In the genomic region with DNA sequence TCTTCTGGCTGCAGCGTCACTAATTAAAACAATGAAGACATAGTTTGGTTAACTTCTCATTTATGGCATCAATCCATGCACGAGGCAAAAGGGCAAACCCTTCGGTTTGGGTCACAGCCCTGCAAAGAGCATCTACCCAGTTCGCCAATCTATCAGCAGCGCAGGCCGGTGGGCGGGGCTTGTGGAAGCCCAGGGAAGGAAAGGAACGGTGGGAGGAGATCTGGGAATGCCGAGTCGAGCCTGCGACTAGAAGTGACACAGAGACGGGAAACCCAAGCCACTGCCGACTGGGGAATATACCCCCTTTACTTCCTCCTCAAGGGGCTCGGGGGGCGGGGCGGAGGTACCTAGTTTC, we compare ENCODE assay signal across 8 cellular contexts. TPM values are rescaled to one million over a fixed set of nuclear protein-coding genes. Genes with fewer than 3 reads are reported as not detected.
DNase-seq lines count a peak whose midpoint lies in the region; ATAC-seq and TF ChIP-seq lines count a peak whose summit lies in the region.

No MANE protein-coding gene starts in this region.

- no peak for TF ChIP-seq CTCF in IMR-90 (conservative IDR thresholded peaks at IDR 0.05; ENCODE audit: low read depth, low read length)
- TF ChIP-seq CTCF in PC-9 (conservative IDR thresholded peaks at IDR 0.05) = no peak
- TF ChIP-seq CTCF in osteoblast (IDR thresholded peaks at IDR 0.05; ENCODE audit: extremely low read depth, low read depth, low read length) = no peak
- no peak for TF ChIP-seq CTCF in transverse colon (IDR thresholded peaks at IDR 0.05)

- H3K4me2 ChIP-seq in IMR-90 (ENCODE audit: low read depth, low read length) = peak overlapping the region; percentile 91
- H3K4me2 ChIP-seq in PC-9 = peak overlapping the region; percentile 92
- H3K4me2 ChIP-seq in osteoblast (ENCODE audit: insufficient read depth, low read length) = peak overlapping the region; percentile 74

- peak overlapping the region; percentile 71 for H3K14ac ChIP-seq in IMR-90 (replicated peaks; ENCODE audit: low read depth, low read length)

- H3F3A ChIP-seq in PC-9 (ENCODE audit: insufficient read depth, low read depth) = no peaks in the 10 kb centered on the region

- H3K79me1 ChIP-seq in IMR-90 (ENCODE audit: low read depth in 1 of 2, low read length in 2 of 2) = peaks cover 2 to 17% of the 10 kb centered on the region in 2 experiments; a peak in 3 of 4 replicates

- H4K20me1 ChIP-seq in IMR-90 (ENCODE audit: insufficient read depth, low read length) (no peaks in the 10 kb centered on the region), PC-9 (ENCODE audit: insufficient read depth) (no peaks in the 10 kb centered on the region), osteoblast (ENCODE audit: insufficient read depth, low read length) (no peaks in the 10 kb centered on the region)

- CTCF ChIA-PET in IMR-90 (lab: Yijun Ruan, JAX) = interaction anchor here (0.6 to 1.1 kb wide), 2 partner anchors 27 to 40 kb away, joined by 3 read pairs; no protein-coding TSS in a partner anchor
- CTCF ChIA-PET in PC-9 (lab: Charles Lee) = interaction anchor here (1.0 kb wide), 1 partner anchor 378 kb away, joined by 3 read pairs; a partner anchor contains a TSS

- peak overlapping the region; percentile 98 for H3K4me3 Mint-ChIP-seq in activated naive CD8-positive, alpha-beta T cell

- H3K9me3 ChIP-seq in IMR-90 (ENCODE audit: control insufficient read depth, insufficient read depth, low read length) (no peaks in the 10 kb centered on the region), PC-9 (ENCODE audit: insufficient read depth, low read depth) (no peaks in the 10 kb centered on the region), osteoblast (ENCODE audit: low read depth, low read length) (no peaks in the 10 kb centered on the region), transverse colon (no peaks in the 10 kb centered on the region)

- H2BK20ac ChIP-seq in IMR-90 (ENCODE audit: low read depth, low read length) = no peak overlapping the region

- H3K4me1 ChIP-seq in IMR-90 (ENCODE audit: control insufficient read depth, insufficient read depth, low read length) (no peaks in the 10 kb centered on the region; the same call in 1 of the 2 replicates), PC-9 (replicated peaks; ENCODE audit: insufficient read depth) (peaks cover 29% of the 10 kb centered on the region), osteoblast (ENCODE audit: insufficient read depth, low read length) (peaks cover 9% of the 10 kb centered on the region), transverse colon (peaks cover 4 to 9% (median 7%) of the 10 kb centered on the region in 4 donors)

- no peak for TF ChIP-seq POLR2A in IMR-90 (IDR thresholded peaks at IDR 0.05; ENCODE audit: low read depth, low read length)
- TF ChIP-seq POLR2A in transverse colon (IDR thresholded peaks at IDR 0.05) = no peak

- H3K18ac ChIP-seq in IMR-90 (ENCODE audit: low read depth, low read length) = no peak overlapping the region

- 0% methylated on average over 1 of the region's 16 CpGs; no CpG with 5 or more reads in 1 of the 2 experiments for WGBS in IMR-90 (ENCODE audit: extremely low coverage in 2 of 2, insufficient read length in 1 of 2), 2 experiments
- 0% methylated on average over 1 to 13 of the region's 16 CpGs for WGBS in transverse colon (ENCODE audit: low coverage in 1 of 2), 2 donors

- peak overlapping the region; percentile 97 for H2AK9ac ChIP-seq in IMR-90 (replicated peaks; ENCODE audit: low read depth, low read length, poor library complexity)

- H4K5ac ChIP-seq in IMR-90 (ENCODE audit: low read depth, low read length) = peak overlapping the region; percentile 19

- H3K23ac ChIP-seq in IMR-90 (ENCODE audit: low read depth, low read length) = peak overlapping the region; percentile 36

- in situ Hi-C loops in IMR-90 (cut with MboI; ENCODE audit: low sequenced_read_pairs) = no loop called here
- in situ Hi-C loops in transverse colon (cut with MboI; ENCODE audit: low pct_ligation_motif_present in 1 of 4, low pct_unique_long_range_greater_than_20kb in 1 of 4, low sequenced_read_pairs in 3 of 4) = no loop called here

- peak overlapping the region; percentile 67 for H3K4me3 ChIP-seq in IMR-90 (ENCODE audit: insufficient read depth, low read depth, low read length)
- peak overlapping the region; percentile 73 for H3K4me3 ChIP-seq in PC-9
- peak overlapping the region; percentile 90 for H3K4me3 ChIP-seq in osteoblast (ENCODE audit: insufficient read depth, low read length)
- peak overlapping the region; percentile 68 to 95 (median 78) for H3K4me3 ChIP-seq in transverse colon

- peak overlapping the region; percentile 62 for H2AK5ac ChIP-seq in IMR-90 (ENCODE audit: low read depth, low read length)

- peak; percentile 37 for ATAC-seq in GM21717 (IDR thresholded peaks at IDR 0.05; ENCODE audit: unreplicated experiment)
- peak; percentile 93 for ATAC-seq in IMR-90 (ENCODE audit: low read depth)
- peak; percentile 93 for ATAC-seq in Right ventricle myocardium superior (ENCODE audit: poor library complexity)

- H4K91ac ChIP-seq in IMR-90 (ENCODE audit: insufficient read depth, low read depth, low read length) = peak overlapping the region; percentile 81; the same call in 1 of the 2 replicates

- H3K4me1 Mint-ChIP-seq in activated naive CD8-positive, alpha-beta T cell (ENCODE audit: low read depth) = peaks cover 34% of the 10 kb centered on the region

- H3K27me3 ChIP-seq in IMR-90 (ENCODE audit: control insufficient read depth, insufficient read depth, low read length) = no peaks in the 10 kb centered on the region
- H3K27me3 ChIP-seq in PC-9 (ENCODE audit: insufficient read depth, low read depth) = no peaks in the 10 kb centered on the region
- H3K27me3 ChIP-seq in osteoblast (ENCODE audit: insufficient read depth, low read length) = no peaks in the 10 kb centered on the region
- no peaks in the 10 kb centered on the region for H3K27me3 ChIP-seq in transverse colon

- H3K27ac ChIP-seq in IMR-90 (ENCODE audit: insufficient read depth, low read length) (peak overlapping the region; percentile 66), PC-9 (peak overlapping the region; percentile 89), osteoblast (ENCODE audit: low read depth, low read length) (peak overlapping the region; percentile 97), transverse colon (peak overlapping the region; percentile 88 to 97 (median 92))

- H3K36me3 ChIP-seq in IMR-90 (ENCODE audit: control insufficient read depth, insufficient read depth, low read length) (no peaks in the 10 kb centered on the region), PC-9 (ENCODE audit: low read depth) (no peaks in the 10 kb centered on the region), osteoblast (ENCODE audit: insufficient read depth, low read length) (no peaks in the 10 kb centered on the region), transverse colon (no peaks in the 10 kb centered on the region)

- peak overlapping the region; percentile 78; the same call in 1 of the 2 replicates for H3K56ac ChIP-seq in IMR-90 (ENCODE audit: extremely low read depth, insufficient read depth, low read length)

- DNase-seq in DMS79 (lab: John Stamatoyannopoulos, UW) = peak; percentile 14
- peak; percentile 72 for DNase-seq in IMR-90
- DNase-seq in PC-9 = peak; percentile 68 to 88
- peak; percentile 93 for DNase-seq in Right ventricle myocardium superior
- DNase-seq in osteoblast (ENCODE audit: insufficient read length, low spot score, missing footprints) = peak; percentile 90
- peak; percentile 89 for DNase-seq in transverse colon

- TF ChIP-seq RAD21 in IMR-90 (IDR thresholded peaks at IDR 0.05; ENCODE audit: low read length) = no peak; the same call in 1 of the 2 replicates

- H3K9me2 ChIP-seq in PC-9 (ENCODE audit: insufficient read depth) = no peaks in the 10 kb centered on the region

- dilution Hi-C loops in IMR-90 (cut with HindIII; ENCODE audit: low sequenced_read_pairs, unreplicated experiment) = no loop called here

- H3K79me2 ChIP-seq in PC-9 (ENCODE audit: low read depth) (peaks cover 16% of the 10 kb centered on the region), osteoblast (ENCODE audit: insufficient read depth, low read length) (no peaks in the 10 kb centered on the region)

- TF ChIP-seq EP300 in transverse colon (IDR thresholded peaks at IDR 0.05; ENCODE audit: low read depth) = no peak

- H3K27me3 Mint-ChIP-seq in activated naive CD8-positive, alpha-beta T cell = peaks cover 1% of the 10 kb centered on the region

- H3K36me3 Mint-ChIP-seq in activated naive CD8-positive, alpha-beta T cell = no peaks in the 10 kb centered on the region

- H3K27ac Mint-ChIP-seq in activated naive CD8-positive, alpha-beta T cell = peak overlapping the region; percentile 99

- peak overlapping the region; percentile 52 for H2BK5ac ChIP-seq in IMR-90 (ENCODE audit: low read depth, low read length, poor library complexity, severe bottlenecking)

- H2AFZ ChIP-seq in IMR-90 (replicated peaks; ENCODE audit: low read length, poor library complexity) = peak overlapping the region; percentile 98
- H2AFZ ChIP-seq in PC-9 = peak overlapping the region; percentile 88
- peak overlapping the region; percentile 99 for H2AFZ ChIP-seq in osteoblast (ENCODE audit: low read length)

- intact Hi-C loops in IMR-90 (cut with micrococcal nuclease) (loop anchor here (10.0 kb wide), 2 partner anchors 107 to 1933 kb away; no protein-coding TSS in a partner anchor), PC-9 (cut with micrococcal nuclease; ENCODE audit: unreplicated experiment) (loop anchor here (1.0 to 5.0 kb wide), 3 partner anchors 41 to 183 kb away; a partner anchor contains a TSS), Right ventricle myocardium superior (cut with DNase I) (no loop called here), transverse colon (cut with DNase I; ENCODE audit: low total_unique reads) (loop anchor here (2.0 kb wide), 1 partner anchor 41 kb away; no protein-coding TSS in a partner anchor)

- peak overlapping the region; percentile 2; the same call in 1 of the 3 replicates for H2BK15ac ChIP-seq in IMR-90 (ENCODE audit: low read depth, low read length)

- peaks cover 3% of the 10 kb centered on the region; the same call in 1 of the 2 replicates for H3K9me1 ChIP-seq in IMR-90 (ENCODE audit: insufficient read depth, low read length)

- peak overlapping the region; percentile 91 for H3K4ac ChIP-seq in IMR-90 (ENCODE audit: low read depth, low read length)

- peak overlapping the region; percentile 32 to 85 for H4K8ac ChIP-seq in IMR-90 (ENCODE audit: low read depth in 2 of 2, low read length in 2 of 2)

- no peak overlapping the region for H2BK120ac ChIP-seq in IMR-90 (ENCODE audit: low read depth, low read length)

- H3K9me3 Mint-ChIP-seq in activated naive CD8-positive, alpha-beta T cell (ENCODE audit: low read depth) = no peaks in the 10 kb centered on the region

- peak overlapping the region; percentile 56 for H3K9ac ChIP-seq in IMR-90 (ENCODE audit: low read depth, low read length)

- BruUV-seq in IMR-90 (replicated peaks; lab: Mats Ljungman, UMichigan) (no TSS peak), PC-9 (replicated peaks; lab: Mats Ljungman, UMichigan) (TSS peak; percentile 79)

- POLR2A ChIA-PET in IMR-90 (lab: Charles Lee; ENCODE audit: unreplicated experiment) (interaction anchor here (0.6 kb wide), 1 partner anchor 163 kb away, joined by 3 read pairs; no protein-coding TSS in a partner anchor), PC-9 (lab: Charles Lee; ENCODE audit: unreplicated experiment) (interaction anchor here (0.5 to 0.8 kb wide), 3 partner anchors 133 to 303 kb away, joined by 3 to 5 read pairs (median 4); no protein-coding TSS in a partner anchor)

RNA-seq across cellular contexts. Expression of a gene that starts 0.5 kb away (rescaled TPM):
- 5.6 and 6.1 TPM in 2 replicates for total RNA-seq in IMR-90 (2012; rRNA removed)
- polyA plus RNA-seq in IMR-90 (2012; rRNA removed) = 2.3 and 2.4 TPM in 2 replicates
- 1.5 and 3.0 TPM in 2 replicates for polyA plus RNA-seq in IMR-90 (2012; cell fraction: cytosol; rRNA removed)
- 1.5 and 2.2 TPM in 2 replicates for polyA plus RNA-seq in IMR-90 (2012; cell fraction: nucleus; rRNA removed; ENCODE audit: low replicate concordance)
- total RNA-seq in PC-9 (2021) = 12.1 and 14.5 TPM in 2 replicates
- 3.1 TPM for total RNA-seq in Right ventricle myocardium superior
- 5.4 and 6.8 TPM in 2 replicates for total RNA-seq in osteoblast
- 10 to 100 TPM in 1 of 4 donors, 1 to 10 TPM in 3; 2.8 to 10.2 (median 4.7) TPM for total RNA-seq in transverse colon

Comparison
In these comparisons a context has a peak if more than half of its experiments do, and no peak if none do; other contexts are left out.
1. Peak in every context shown above with its lines: DNase-seq, ATAC-seq, H3K4me3 ChIP-seq and H3K27ac ChIP-seq.
2. DNase-seq: peak in every context shown above with its lines; median percentile 93 in Right ventricle myocardium superior; 90 in osteoblast; 89 in transverse colon; 78 in PC-9; 72 in IMR-90; 14 in DMS79.
3. ATAC-seq: peak in every context shown above with its lines; median percentile 93 in IMR-90; 93 in Right ventricle myocardium superior; 37 in GM21717.